ENCODE assay signal across 1 cellular context in the genomic region with DNA sequence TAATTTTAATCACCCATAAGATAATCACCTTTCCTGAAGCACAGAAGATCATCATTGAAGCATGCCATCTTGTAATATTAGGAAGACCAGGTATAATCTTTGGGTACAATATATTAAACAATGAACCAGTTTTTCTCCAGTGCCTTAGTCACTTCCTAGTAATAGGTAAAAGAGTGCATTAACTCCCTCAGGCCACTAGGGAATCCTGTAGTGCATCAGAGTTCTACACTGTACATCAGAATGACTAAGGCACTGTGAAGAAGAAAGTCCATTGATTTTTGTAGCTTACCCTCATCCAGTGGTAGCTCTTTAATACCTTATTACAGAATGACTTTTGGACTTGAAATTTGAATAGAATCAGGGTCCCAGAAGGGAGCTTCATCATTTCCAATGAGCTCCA.
TF ChIP-seq lines count a peak whose summit lies in the region.

No MANE protein-coding gene starts in this region.

TF ChIP-seq in SK-N-SH, 30 proteins besides CTCF, POLR2A, EP300 and RAD21 (continued from another document):
- TF ChIP-seq, protein P1, sequence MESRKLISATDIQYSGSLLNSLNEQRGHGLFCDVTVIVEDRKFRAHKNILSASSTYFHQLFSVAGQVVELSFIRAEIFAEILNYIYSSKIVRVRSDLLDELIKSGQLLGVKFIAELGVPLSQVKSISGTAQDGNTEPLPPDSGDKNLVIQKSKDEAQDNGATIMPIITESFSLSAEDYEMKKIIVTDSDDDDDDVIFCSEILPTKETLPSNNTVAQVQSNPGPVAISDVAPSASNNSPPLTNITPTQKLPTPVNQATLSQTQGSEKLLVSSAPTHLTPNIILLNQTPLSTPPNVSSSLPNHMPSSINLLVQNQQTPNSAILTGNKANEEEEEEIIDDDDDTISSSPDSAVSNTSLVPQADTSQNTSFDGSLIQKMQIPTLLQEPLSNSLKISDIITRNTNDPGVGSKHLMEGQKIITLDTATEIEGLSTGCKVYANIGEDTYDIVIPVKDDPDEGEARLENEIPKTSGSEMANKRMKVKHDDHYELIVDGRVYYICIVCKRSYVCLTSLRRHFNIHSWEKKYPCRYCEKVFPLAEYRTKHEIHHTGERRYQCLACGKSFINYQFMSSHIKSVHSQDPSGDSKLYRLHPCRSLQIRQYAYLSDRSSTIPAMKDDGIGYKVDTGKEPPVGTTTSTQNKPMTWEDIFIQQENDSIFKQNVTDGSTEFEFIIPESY (IDR thresholded peaks at IDR 0.05; ENCODE audit: borderline replicate concordance, low read depth), result no peak
- TF ChIP-seq MXI1 (IDR thresholded peaks at IDR 0.05; ENCODE audit: low read depth, low read length) (no peak), CHD2 (IDR thresholded peaks at IDR 0.05; ENCODE audit: low read length, partially characterized antibody) (no peak), TAF1 (IDR thresholded peaks at IDR 0.05; ENCODE audit: borderline replicate concordance, low read depth, low read length) (no peak), ELF1 (IDR thresholded peaks at IDR 0.05) (no peak), NRF1 (IDR thresholded peaks at IDR 0.05; ENCODE audit: low read depth, low read length) (no peak), RXRA (IDR thresholded peaks at IDR 0.05; ENCODE audit: borderline replicate concordance, low read depth) (no peak)
- TF ChIP-seq, protein P2, sequence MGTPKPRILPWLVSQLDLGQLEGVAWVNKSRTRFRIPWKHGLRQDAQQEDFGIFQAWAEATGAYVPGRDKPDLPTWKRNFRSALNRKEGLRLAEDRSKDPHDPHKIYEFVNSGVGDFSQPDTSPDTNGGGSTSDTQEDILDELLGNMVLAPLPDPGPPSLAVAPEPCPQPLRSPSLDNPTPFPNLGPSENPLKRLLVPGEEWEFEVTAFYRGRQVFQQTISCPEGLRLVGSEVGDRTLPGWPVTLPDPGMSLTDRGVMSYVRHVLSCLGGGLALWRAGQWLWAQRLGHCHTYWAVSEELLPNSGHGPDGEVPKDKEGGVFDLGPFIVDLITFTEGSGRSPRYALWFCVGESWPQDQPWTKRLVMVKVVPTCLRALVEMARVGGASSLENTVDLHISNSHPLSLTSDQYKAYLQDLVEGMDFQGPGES (IDR thresholded peaks at IDR 0.05; ENCODE audit: low read depth, low read length), result no peak
- TF ChIP-seq, protein P3, sequence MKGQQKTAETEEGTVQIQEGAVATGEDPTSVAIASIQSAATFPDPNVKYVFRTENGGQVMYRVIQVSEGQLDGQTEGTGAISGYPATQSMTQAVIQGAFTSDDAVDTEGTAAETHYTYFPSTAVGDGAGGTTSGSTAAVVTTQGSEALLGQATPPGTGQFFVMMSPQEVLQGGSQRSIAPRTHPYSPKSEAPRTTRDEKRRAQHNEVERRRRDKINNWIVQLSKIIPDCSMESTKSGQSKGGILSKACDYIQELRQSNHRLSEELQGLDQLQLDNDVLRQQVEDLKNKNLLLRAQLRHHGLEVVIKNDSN (IDR thresholded peaks at IDR 0.05; ENCODE audit: borderline replicate concordance, low read depth), result no peak
- TF ChIP-seq, protein P4, sequence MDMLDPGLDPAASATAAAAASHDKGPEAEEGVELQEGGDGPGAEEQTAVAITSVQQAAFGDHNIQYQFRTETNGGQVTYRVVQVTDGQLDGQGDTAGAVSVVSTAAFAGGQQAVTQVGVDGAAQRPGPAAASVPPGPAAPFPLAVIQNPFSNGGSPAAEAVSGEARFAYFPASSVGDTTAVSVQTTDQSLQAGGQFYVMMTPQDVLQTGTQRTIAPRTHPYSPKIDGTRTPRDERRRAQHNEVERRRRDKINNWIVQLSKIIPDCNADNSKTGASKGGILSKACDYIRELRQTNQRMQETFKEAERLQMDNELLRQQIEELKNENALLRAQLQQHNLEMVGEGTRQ (IDR thresholded peaks at IDR 0.05; ENCODE audit: borderline replicate concordance, low read depth, low read length), result no peak
- TF ChIP-seq, protein P5, sequence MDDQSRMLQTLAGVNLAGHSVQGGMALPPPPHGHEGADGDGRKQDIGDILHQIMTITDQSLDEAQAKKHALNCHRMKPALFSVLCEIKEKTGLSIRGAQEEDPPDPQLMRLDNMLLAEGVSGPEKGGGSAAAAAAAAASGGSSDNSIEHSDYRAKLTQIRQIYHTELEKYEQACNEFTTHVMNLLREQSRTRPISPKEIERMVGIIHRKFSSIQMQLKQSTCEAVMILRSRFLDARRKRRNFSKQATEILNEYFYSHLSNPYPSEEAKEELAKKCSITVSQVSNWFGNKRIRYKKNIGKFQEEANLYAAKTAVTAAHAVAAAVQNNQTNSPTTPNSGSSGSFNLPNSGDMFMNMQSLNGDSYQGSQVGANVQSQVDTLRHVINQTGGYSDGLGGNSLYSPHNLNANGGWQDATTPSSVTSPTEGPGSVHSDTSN (IDR thresholded peaks at IDR 0.05), result no peak
